Comparison of ENCODE assay signal across 22 cellular contexts in genomic region chr21:40276001-40276400, GRCh38.
DNase-seq lines count a peak whose midpoint lies in the region; TF ChIP-seq lines count a peak whose summit lies in the region.
"Had no signal": no experiment of that assay in that cellular context is flagged by ENCODE, and none has a peak within 500 bp of the region (broad histone marks: within the 10 kb centered on the region; RNA-seq: fewer than 3 reads in every experiment).

No MANE protein-coding gene starts in this region.

- no peak overlapping the region for H2BK12ac ChIP-seq in H9 (ENCODE audit: insufficient read length, low read depth, low read length)

- H3K56ac ChIP-seq in H9 (ENCODE audit: insufficient read length, low read depth, low read length), result no peak overlapping the region

- H3K36me3 Mint-ChIP-seq in H9 (ENCODE audit: insufficient read depth in 1 of 3, low read depth in 3 of 3), result peaks cover 0 to 1% (median 0%) of the 10 kb centered on the region in 3 experiments; a peak in 1 of 7 replicates
- H3K36me3 Mint-ChIP-seq: CD4-positive, alpha-beta memory T cell; CD4-positive, CD25-positive, alpha-beta regulatory T cell had no signal

- no peaks in the 10 kb centered on the region for H3K23me2 ChIP-seq in H9 (ENCODE audit: insufficient read length, low read depth, low read length, poor library complexity, severe bottlenecking)

- H3K4me2 ChIP-seq in H9 (ENCODE audit: insufficient read depth, insufficient read length, low read length), result no peak overlapping the region
- H3K4me2 ChIP-seq: A549; BLaER1 treated with 17β-estradiol and CSF1 and Interleukin-3, amounts not matched to agents 10 nM and 100 nM had no signal

- H4K20me1 ChIP-seq in H9 (ENCODE audit: control insufficient read depth, insufficient read depth, insufficient read length), result no peaks in the 10 kb centered on the region
- H4K20me1 ChIP-seq: BLaER1 treated with 17β-estradiol and CSF1 and Interleukin-3, amounts not matched to agents 10 nM and 100 nM had no signal

- H2BK120ac ChIP-seq in H9 (ENCODE audit: low read depth, low read length, poor library complexity, severe bottlenecking), result no peak overlapping the region

- H3K79me1 ChIP-seq in H9 (ENCODE audit: insufficient read depth, low read depth, low read length, poor library complexity, severe bottlenecking), result no peaks in the 10 kb centered on the region

- H3K14ac ChIP-seq in H9 (ENCODE audit: insufficient read depth, low read length), result no peak overlapping the region

- no peaks in the 10 kb centered on the region; the same call in 1 of the 2 replicates for H3K27me3 Mint-ChIP-seq in H9 (ENCODE audit: low read depth)
- H3K27me3 Mint-ChIP-seq: B cell; CD4-positive, alpha-beta memory T cell; CD4-positive, CD25-positive, alpha-beta regulatory T cell; CD8-positive, alpha-beta memory T cell had no signal

- no peak overlapping the region for H2AK5ac ChIP-seq in H9 (ENCODE audit: insufficient read length, low read length)

- no peak for TF ChIP-seq EP300 in suprapubic skin (IDR thresholded peaks at IDR 0.05)

- no peak overlapping the region for H3K23ac ChIP-seq in H9 (ENCODE audit: insufficient read length, low read depth, low read length)

- H3K27me3 ChIP-seq in H9 (ENCODE audit: insufficient read depth, low read length) (no peaks in the 10 kb centered on the region), suprapubic skin (no peaks in the 10 kb centered on the region)
- H3K27me3 ChIP-seq: BLaER1 treated with 17β-estradiol and CSF1 and Interleukin-3, amounts not matched to agents 10 nM and 100 nM had no signal

- H3K4ac ChIP-seq in H9 (ENCODE audit: low read depth, low read length), result no peak overlapping the region

- no peak overlapping the region for H2BK15ac ChIP-seq in H9 (ENCODE audit: low read depth, low read length)

- no peak overlapping the region for H4K91ac ChIP-seq in H9 (ENCODE audit: insufficient read length, low read depth, low read length)

- DNase-seq in DMS79 treated with DMSO at 0.1 percent for 48 hours (lab: John Stamatoyannopoulos, UW), result peak; percentile 13
- DNase-seq in DMS79 (lab: John Stamatoyannopoulos, UW), result no peak
- DNase-seq in H9, result no peak
- peak; percentile 45 for DNase-seq in RPMI8226
- DNase-seq in suprapubic skin (ENCODE audit: low spot score in 2 of 2), result no peak
- DNase-seq: AML-193; CD4-positive, alpha-beta memory T cell; CD4-positive, CD25-positive, alpha-beta regulatory T cell; CD8-positive, alpha-beta memory T cell; COR-L47; DMS 273 treated with DMSO at 0.1 percent for 48 hours; DMS153; DMS53; DND-41; EL; GDM1 had no signal

- H2BK5ac ChIP-seq in H9 (ENCODE audit: insufficient read length, low read length), result no peak overlapping the region

- no peaks in the 10 kb centered on the region for H3K36me3 ChIP-seq in suprapubic skin
- H3K36me3 ChIP-seq: BLaER1 treated with 17β-estradiol and CSF1 and Interleukin-3, amounts not matched to agents 10 nM and 100 nM had no signal

- H3T11ph ChIP-seq in H9 (ENCODE audit: low read length), result no peak overlapping the region

- peaks cover 18 to 20% of the 10 kb centered on the region in 2 experiments for H3K4me1 Mint-ChIP-seq in H9
- H3K4me1 Mint-ChIP-seq: B cell; CD4-positive, alpha-beta memory T cell; CD4-positive, CD25-positive, alpha-beta regulatory T cell; CD8-positive, alpha-beta memory T cell had no signal

- H3K9me3 Mint-ChIP-seq in H9, result peaks cover 0 to 6% of the 10 kb centered on the region in 2 experiments; a peak in 3 of 5 replicates

- peak overlapping the region in 1 of 3 experiments; percentile 31; a peak in 1 of 7 replicates for H3K27ac Mint-ChIP-seq in H9
- H3K27ac Mint-ChIP-seq: B cell; CD4-positive, alpha-beta memory T cell; CD4-positive, CD25-positive, alpha-beta regulatory T cell; CD8-positive, alpha-beta memory T cell had no signal

- H4K8ac ChIP-seq in H9 (replicated peaks; ENCODE audit: insufficient read length, low read depth, low read length), result no peak overlapping the region

- WGBS in H9 (ENCODE audit: extremely low coverage, insufficient read length, low lambda C conversion rate), result no CpG with 5 or more reads among the region's 12 CpGs
- 87% methylated on average over 12 of the region's 12 CpGs for WGBS in suprapubic skin

- H3K4me1 ChIP-seq in H9 (ENCODE audit: insufficient read depth, low read length), result peaks cover 3% of the 10 kb centered on the region; the same call in 1 of the 2 replicates
- no peaks in the 10 kb centered on the region for H3K4me1 ChIP-seq in suprapubic skin
- H3K4me1 ChIP-seq: A549; BLaER1 treated with 17β-estradiol and CSF1 and Interleukin-3, amounts not matched to agents 10 nM and 100 nM had no signal

- TF ChIP-seq CTCF in H9 (conservative IDR thresholded peaks at IDR 0.05) (no peak), suprapubic skin (IDR thresholded peaks at IDR 0.05) (no peak)

- H2AFZ ChIP-seq in H9 (ENCODE audit: low read length), result no peak overlapping the region

- no peak for TF ChIP-seq POLR2A in suprapubic skin (IDR thresholded peaks at IDR 0.05)

- no peak overlapping the region for H4K5ac ChIP-seq in H9 (ENCODE audit: insufficient read length, low read depth, low read length)

- H3K18ac ChIP-seq in H9 (ENCODE audit: insufficient read length, low read depth, low read length), result peak overlapping the region; percentile 42

- H3K4me3 Mint-ChIP-seq in H9, result no peak overlapping the region
- H3K4me3 Mint-ChIP-seq: B cell; CD4-positive, alpha-beta memory T cell; CD4-positive, CD25-positive, alpha-beta regulatory T cell; CD8-positive, alpha-beta memory T cell had no signal

- no peak overlapping the region for H3K4me3 ChIP-seq in suprapubic skin
- H3K4me3 ChIP-seq: A549; BLaER1 treated with 17β-estradiol and CSF1 and Interleukin-3, amounts not matched to agents 10 nM and 100 nM; GM12878 had no signal

- H3K9me3 ChIP-seq in H9 (ENCODE audit: control insufficient read depth, low read depth, low read length) (no peaks in the 10 kb centered on the region), suprapubic skin (no peaks in the 10 kb centered on the region)
- H3K9me3 ChIP-seq: A549; BLaER1 treated with 17β-estradiol and CSF1 and Interleukin-3, amounts not matched to agents 10 nM and 100 nM had no signal

- no peaks in the 10 kb centered on the region for H3K79me2 ChIP-seq in H9 (ENCODE audit: insufficient read depth, low read length)

- H3K27ac ChIP-seq in H9 (ENCODE audit: insufficient read length, low read depth, low read length), result no peak overlapping the region
- no peak overlapping the region for H3K27ac ChIP-seq in suprapubic skin
- H3K27ac ChIP-seq: 22Rv1; A549; BLaER1 treated with 17β-estradiol and CSF1 and Interleukin-3, amounts not matched to agents 10 nM and 100 nM; C4-2B had no signal

- H2BK20ac ChIP-seq in H9 (ENCODE audit: low read depth, low read length, poor library complexity, severe bottlenecking), result no peak overlapping the region

- H3K9ac ChIP-seq in H9 (ENCODE audit: extremely low read depth, insufficient read length, low read length), result no peak overlapping the region
- H3K9ac ChIP-seq: BLaER1 treated with 17β-estradiol and CSF1 and Interleukin-3, amounts not matched to agents 10 nM and 100 nM had no signal

Comparison
In these comparisons a context has a peak if more than half of its experiments do, and no peak if none do; other contexts are left out.
1. DNase-seq: peak in DMS79 treated with DMSO at 0.1 percent for 48 hours (single experiment) and RPMI8226 (single experiment); none in DMS79 (single experiment), H9 (single experiment) and suprapubic skin (0 of 2).